22 cellular contexts compared by ENCODE assay signal in genomic region chr4:4901877-4902276, GRCh38. TPM values are rescaled to one million over a fixed set of nuclear protein-coding genes. Genes with fewer than 3 reads are reported as not detected.
DNase-seq lines count a peak whose midpoint lies in the region; ATAC-seq and TF ChIP-seq lines count a peak whose summit lies in the region.
"Had no signal": no experiment of that assay in that cellular context is flagged by ENCODE, and none has a peak within 500 bp of the region (broad histone marks: within the 10 kb centered on the region; RNA-seq: fewer than 3 reads in every experiment).

No MANE protein-coding gene starts in this region.

- H3K4me1 Mint-ChIP-seq in WTC11 = no peaks in the 10 kb centered on the region
- H3K4me1 Mint-ChIP-seq: activated naive CD8-positive, alpha-beta T cell treated with anti-CD3 and anti-CD28 coated beads, Interleukin-2, amount 50 U/mL, for 24 hours; brain; naive thymus-derived CD4-positive, alpha-beta T cell had no signal

- CTCF ChIA-PET in WTC11 (lab: Charles Lee) = interaction anchor here (1.1 kb wide), 1 partner anchor 29 kb away, joined by 3 read pairs; no protein-coding TSS in a partner anchor

- H3K36me3 ChIP-seq in DND-41 (ENCODE audit: insufficient read depth, low read length) (no peaks in the 10 kb centered on the region), neural cell (ENCODE audit: insufficient read depth, low read length) (no peaks in the 10 kb centered on the region)
- H3K36me3 ChIP-seq: tibial artery had no signal

- no peak for TF ChIP-seq EP300 in neural cell (conservative IDR thresholded peaks at IDR 0.05; ENCODE audit: poor library complexity, severe bottlenecking)

- POLR2A ChIA-PET in WTC11 (lab: Charles Lee) = interaction anchor here (0.6 kb wide), 1 partner anchor 58 kb away, joined by 3 read pairs; no protein-coding TSS in a partner anchor

- H3K9me3 ChIP-seq in DND-41 (ENCODE audit: insufficient read depth, low read length, severe bottlenecking) (no peaks in the 10 kb centered on the region), neural cell (ENCODE audit: low read length) (no peaks in the 10 kb centered on the region)
- H3K9me3 ChIP-seq: tibial artery had no signal

- no peak overlapping the region for H3K9ac ChIP-seq in DND-41 (ENCODE audit: low read depth, low read length)
- H3K9ac ChIP-seq in neural cell (ENCODE audit: low read length) = no peak overlapping the region

- peak; percentile 9 for TF ChIP-seq RAD21 in neural cell (conservative IDR thresholded peaks at IDR 0.05)

- ATAC-seq in DND-41 (ENCODE audit: insufficient read depth, low read depth) (no peak), WTC11 (peak; percentile 75), GM21576 (IDR thresholded peaks at IDR 0.05; ENCODE audit: unreplicated experiment) (no peak)
- ATAC-seq: activated naive CD8-positive, alpha-beta T cell treated with anti-CD3 and anti-CD28 coated beads, Interleukin-2, amount 50 U/mL, for 24 hours; naive thymus-derived CD4-positive, alpha-beta T cell; stimulated activated naive CD8-positive, alpha-beta T cell treated with anti-CD3 and anti-CD28 coated beads, Interleukin-15, Interleukin-2, amounts not matched to agents 100 U/mL and 50 U/mL, for 24 hours had no signal

- TF ChIP-seq CTCF in DND-41 (IDR thresholded peaks at IDR 0.05; ENCODE audit: borderline replicate concordance, extremely low read depth, low read length, poor library complexity, severe bottlenecking) (peak; percentile 54), HFF-Myc (IDR thresholded peaks at IDR 0.05; ENCODE audit: low read depth, low read length, missing control alignments) (peak; percentile 12), WTC11 (IDR thresholded peaks at IDR 0.05) (no peak), neural cell (IDR thresholded peaks at IDR 0.05; ENCODE audit: poor library complexity, severe bottlenecking) (peak; percentile 23)

- H3K36me3 Mint-ChIP-seq in WTC11 = no peaks in the 10 kb centered on the region
- H3K36me3 Mint-ChIP-seq: brain, memory B cell had no signal

- H3K79me2 ChIP-seq in DND-41 (ENCODE audit: insufficient read depth, low read length) (no peaks in the 10 kb centered on the region), neural cell (replicated peaks; ENCODE audit: insufficient read depth, low read length) (no peaks in the 10 kb centered on the region)

- intact Hi-C loops in head of caudate nucleus (cut with DNase I) = no loop called here

- H3K4me3 ChIP-seq in DND-41 (ENCODE audit: low read depth in 1 of 2, low read length in 2 of 2) (no peak overlapping the region), HFF-Myc (replicated peaks; ENCODE audit: low read depth, low read length) (no peak overlapping the region), neural cell (ENCODE audit: low read length) (no peak overlapping the region)
- H3K4me3 ChIP-seq: tibial artery had no signal

- H3K9me3 Mint-ChIP-seq in WTC11 = no peaks in the 10 kb centered on the region
- H3K9me3 Mint-ChIP-seq: activated naive CD8-positive, alpha-beta T cell treated with anti-CD3 and anti-CD28 coated beads, Interleukin-2, amount 50 U/mL, for 24 hours had no signal

- peaks cover 59% of the 10 kb centered on the region for H3K27me3 Mint-ChIP-seq in WTC11 (ENCODE audit: low read depth)

- H3K27me3 ChIP-seq in DND-41 (ENCODE audit: insufficient read depth, low read length, poor library complexity) (no peaks in the 10 kb centered on the region), neural cell (ENCODE audit: insufficient read depth, low read depth, low read length) (no peaks in the 10 kb centered on the region)

- no peak overlapping the region for H3K4me2 ChIP-seq in DND-41 (ENCODE audit: insufficient read depth, low read length)
- no peak overlapping the region for H3K4me2 ChIP-seq in neural cell (ENCODE audit: low read length)

- no peaks in the 10 kb centered on the region for H3K4me1 ChIP-seq in DND-41 (ENCODE audit: insufficient read depth, low read length)
- H3K4me1 ChIP-seq: tibial artery had no signal

- no peak overlapping the region for H3K27ac Mint-ChIP-seq in WTC11
- H3K27ac Mint-ChIP-seq: activated naive CD8-positive, alpha-beta T cell treated with anti-CD3 and anti-CD28 coated beads, Interleukin-2, amount 50 U/mL, for 24 hours; brain; memory B cell; naive thymus-derived CD4-positive, alpha-beta T cell had no signal

- no peak overlapping the region for H3K4me3 Mint-ChIP-seq in WTC11
- H3K4me3 Mint-ChIP-seq: activated naive CD8-positive, alpha-beta T cell treated with anti-CD3 and anti-CD28 coated beads, Interleukin-2, amount 50 U/mL, for 24 hours; brain; memory B cell; naive thymus-derived CD4-positive, alpha-beta T cell had no signal

- no peaks in the 10 kb centered on the region for H3F3A ChIP-seq in neural cell (ENCODE audit: insufficient read depth, low read length, poor library complexity, severe bottlenecking)

- no peaks in the 10 kb centered on the region for H3K9me2 ChIP-seq in neural cell (ENCODE audit: insufficient read depth, low read length)

- no peak overlapping the region for H2AFZ ChIP-seq in DND-41 (ENCODE audit: low read depth, low read length)
- no peak overlapping the region for H2AFZ ChIP-seq in neural cell (ENCODE audit: low read depth, low read length)

- no peak for DNase-seq in DND-41
- no peak for DNase-seq in HFF-Myc (ENCODE audit: extremely low read depth, low read depth)
- peak; percentile 21 for DNase-seq in WTC11 (ENCODE audit: low spot score)
- no peak for DNase-seq in activated CD4-positive, CD25-positive, alpha-beta regulatory T cell (lab: John Stamatoyannopoulos, UW)
- no peak for DNase-seq in NCI-H510A treated with DMSO at 0.1 percent for 48 hours (lab: John Stamatoyannopoulos, UW)
- DNase-seq in head of caudate nucleus = no peak
- DNase-seq: activated CD4-positive, alpha-beta T cell treated with anti-CD3 and anti-CD28 coated beads for 4 hours; activated naive CD8-positive, alpha-beta T cell treated with anti-CD3 and anti-CD28 coated beads, Interleukin-2, amount 50 U/mL, for 24 hours; AML-193; Calu3; kidney glomerular epithelial cell; naive thymus-derived CD4-positive, alpha-beta T cell; NCI-H1417; NCI-H748 treated with DMSO at 0.1 percent for 48 hours; posterior cingulate gyrus; stimulated activated CD4-positive, alpha-beta T cell treated with anti-CD3 and anti-CD28 coated beads, Interleukin-2, amount 100 ng/mL, for 24 hours; stimulated activated naive CD8-positive, alpha-beta T cell treated with anti-CD3 and anti-CD28 coated beads, Interleukin-15, Interleukin-2, amounts not matched to agents 100 U/mL and 50 U/mL, for 24 hours had no signal

- H4K20me1 ChIP-seq in DND-41 (ENCODE audit: insufficient read depth, low read length) (no peaks in the 10 kb centered on the region), neural cell (ENCODE audit: insufficient read depth) (no peaks in the 10 kb centered on the region)

- H3K27ac ChIP-seq in DND-41 (ENCODE audit: low read length) (no peak overlapping the region), neural cell (ENCODE audit: low read length) (no peak overlapping the region)
- H3K27ac ChIP-seq: tibial artery had no signal

TF ChIP-seq in WTC11, 78 proteins besides CTCF, POLR2A, EP300 and RAD21 (continues in another document):
- TF ChIP-seq SP1 (CRISPR knock-in tag; conservative IDR thresholded peaks at IDR 0.05) (no peak), ATF6 (CRISPR knock-in tag; IDR thresholded peaks at IDR 0.05) (no peak), CREB1 (CRISPR knock-in tag; IDR thresholded peaks at IDR 0.05) (no peak)

TF ChIP-seq in neural cell, 6 proteins besides CTCF, POLR2A, EP300 and RAD21:
- TF ChIP-seq SMC3 (conservative IDR thresholded peaks at IDR 0.05; ENCODE audit: poor library complexity) (no peak), TAF1 (IDR thresholded peaks at IDR 0.05; ENCODE audit: low read depth) (no peak), MXI1 (conservative IDR thresholded peaks at IDR 0.05; ENCODE audit: poor library complexity, severe bottlenecking) (no peak), EZH2 (IDR thresholded peaks at IDR 0.05; ENCODE audit: borderline replicate concordance, insufficient read depth, low read length, poor library complexity, severe bottlenecking) (no peak), POLR2AphosphoS5 (IDR thresholded peaks at IDR 0.05) (no peak), REST (IDR thresholded peaks at IDR 0.05; ENCODE audit: borderline replicate concordance) (no peak)

RNA-seq across cellular contexts. Expression of gene MSX1, which starts 42.4 kb away (rescaled TPM):
- total RNA-seq in WTC11 (2021) = 0.28 to 0.62 TPM (median 0.41 TPM) in 3 replicates
- polyA plus RNA-seq in neural cell = 1.7 and 2.8 TPM in 2 replicates
- polyA minus RNA-seq in neural cell = 0.35 TPM in 1 of 2 replicates, not detected in the other
- total RNA-seq: naive thymus-derived CD4-positive, alpha-beta T cell had no signal
- polyA plus RNA-seq: naive thymus-derived CD4-positive, alpha-beta T cell had no signal
